Comparison of ENCODE assay signal across 26 cellular contexts in the genomic region with DNA sequence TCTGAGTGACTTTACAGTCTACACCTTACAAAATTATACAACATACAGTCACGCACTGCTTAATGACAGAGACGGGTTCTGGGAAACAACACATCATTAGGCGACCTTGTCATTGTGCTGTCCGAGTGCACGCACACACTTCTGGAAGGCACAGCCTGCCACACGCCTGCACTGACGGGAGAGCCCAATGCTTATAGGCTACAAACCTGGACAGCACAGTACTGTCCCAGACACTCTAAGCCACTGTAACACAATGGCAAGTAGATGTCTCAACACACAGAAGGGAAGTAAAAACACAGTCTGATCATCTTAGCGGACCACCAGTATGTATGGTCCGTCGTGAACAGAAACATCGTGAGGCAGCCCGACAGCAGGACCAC.
"Had no signal": no experiment of that assay in that cellular context is flagged by ENCODE, and none has a peak within 500 bp of the region (broad histone marks: within the 10 kb centered on the region; RNA-seq: fewer than 3 reads in every experiment).

No MANE protein-coding gene starts in this region.

- H3K4me2 ChIP-seq: hepatocyte, neural progenitor cell, smooth muscle cell had no signal

- H3K4me3 Mint-ChIP-seq: naive thymus-derived CD4-positive, alpha-beta T cell; nephron; neural progenitor cell; stimulated activated naive CD8-positive, alpha-beta T cell treated with anti-CD3 and anti-CD28 coated beads, Interleukin-15, amount 100 ng/mL, for 72 hours; type B pancreatic cell had no signal

- H3K79me2 ChIP-seq: hepatocyte had no signal

- DNase-seq: dermis blood vessel endothelial cell; effector memory CD4-positive, alpha-beta T cell; gastrocnemius medialis; heart left ventricle; left cardiac atrium; left lung; mesenchymal stem cell; midbrain; naive thymus-derived CD4-positive, alpha-beta T cell; stimulated activated CD4-positive, alpha-beta T cell treated with anti-CD3 and anti-CD28 coated beads, Interleukin-12 subunit alpha, Interleukin-12 subunit beta, amount 100 ng/mL, for 4 hours; stimulated activated CD4-positive, alpha-beta T cell treated with anti-CD3 and anti-CD28 coated beads, Interleukin-1b, Interleukin-23, amount 100 ng/mL, for 48 hours; stimulated activated CD4-positive, alpha-beta T cell treated with anti-CD3 and anti-CD28 coated beads, Interleukin-4, amount 100 ng/mL, for 1 hour; stimulated activated CD8-positive, alpha-beta memory T cell treated with anti-CD3 and anti-CD28 coated beads, Interleukin-4, amount 100 ng/mL, for 48 hours; stimulated activated naive CD4-positive, alpha-beta T cell; stimulated activated naive CD8-positive, alpha-beta T cell treated with anti-CD3 and anti-CD28 coated beads, Interleukin-15, amount 100 ng/mL, for 72 hours; tibial artery; uterus had no signal

- H2AFZ ChIP-seq: hepatocyte, neural progenitor cell had no signal

- H3K36me3 ChIP-seq: neural progenitor cell, prostate gland, uterus had no signal

- H3K4me1 ChIP-seq: gastrocnemius medialis, left lung, neural progenitor cell, prostate gland, tibial artery, uterus had no signal

- H3K9me3 Mint-ChIP-seq: nephron; neural progenitor cell; stimulated activated naive CD8-positive, alpha-beta T cell treated with anti-CD3 and anti-CD28 coated beads, Interleukin-15, amount 100 ng/mL, for 72 hours; type B pancreatic cell had no signal

- H3K27me3 ChIP-seq: gastrocnemius medialis, heart left ventricle, hepatocyte, left lung, neural progenitor cell, right atrium auricular region, tibial artery, uterus had no signal

- H3K27me3 Mint-ChIP-seq: naive thymus-derived CD4-positive, alpha-beta T cell; stimulated activated naive CD8-positive, alpha-beta T cell treated with anti-CD3 and anti-CD28 coated beads, Interleukin-15, amount 100 ng/mL, for 72 hours; type B pancreatic cell had no signal

- H3K27ac ChIP-seq: coronary artery, gastrocnemius medialis, heart left ventricle, hepatocyte, left lung, neural progenitor cell, prostate gland, right atrium auricular region, tibial artery, uterus had no signal

- H3K9ac ChIP-seq: neural progenitor cell had no signal

- H3K27ac Mint-ChIP-seq: nephron; neural progenitor cell; stimulated activated naive CD8-positive, alpha-beta T cell treated with anti-CD3 and anti-CD28 coated beads, Interleukin-15, amount 100 ng/mL, for 72 hours; type B pancreatic cell had no signal

- ATAC-seq: gastrocnemius medialis; heart left ventricle; left cardiac atrium; left lung; naive thymus-derived CD4-positive, alpha-beta T cell; sciatic nerve; stimulated activated naive CD8-positive, alpha-beta T cell treated with anti-CD3 and anti-CD28 coated beads, Interleukin-15, amount 100 ng/mL, for 72 hours had no signal

- H3K9me3 ChIP-seq: gastrocnemius medialis, heart left ventricle, left lung, prostate gland, right atrium auricular region, tibial artery, uterus had no signal

- H3K4me3 ChIP-seq: coronary artery, gastrocnemius medialis, heart left ventricle, hepatocyte, left lung, neural progenitor cell, prostate gland, right atrium auricular region, smooth muscle cell, tibial artery, uterus had no signal
